9 cellular contexts compared by ENCODE assay signal in genomic region chr12:12613334-12613733, GRCh38. TPM values are rescaled to one million over a fixed set of nuclear protein-coding genes. Genes with fewer than 3 reads are reported as not detected.
DNase-seq lines count a peak whose midpoint lies in the region; ATAC-seq, FAIRE-seq and TF ChIP-seq lines count a peak whose summit lies in the region.
"Had no signal": no experiment of that assay in that cellular context is flagged by ENCODE, and none has a peak within 500 bp of the region (broad histone marks: within the 10 kb centered on the region; RNA-seq: fewer than 3 reads in every experiment).

No MANE protein-coding gene starts in this region.

- no peaks in the 10 kb centered on the region for H3K27me3 Mint-ChIP-seq in stimulated activated naive CD8-positive, alpha-beta T cell treated with anti-CD3 and anti-CD28 coated beads, Interleukin-15, Interleukin-2, amounts not matched to agents 100 ng/mL and 50 ng/mL, for 24 hours
- no peaks in the 10 kb centered on the region for H3K27me3 Mint-ChIP-seq in activated naive CD8-positive, alpha-beta T cell treated with anti-CD3 and anti-CD28 coated beads for 36 hours

- H3K4me3 Mint-ChIP-seq in stimulated activated naive CD8-positive, alpha-beta T cell treated with anti-CD3 and anti-CD28 coated beads, Interleukin-15, Interleukin-2, amounts not matched to agents 100 ng/mL and 50 ng/mL, for 24 hours: peak overlapping the region; percentile 93
- H3K4me3 Mint-ChIP-seq in activated naive CD8-positive, alpha-beta T cell treated with anti-CD3 and anti-CD28 coated beads for 36 hours: peak overlapping the region; percentile 81

- H3K4me1 Mint-ChIP-seq in stimulated activated naive CD8-positive, alpha-beta T cell treated with anti-CD3 and anti-CD28 coated beads, Interleukin-15, Interleukin-2, amounts not matched to agents 100 ng/mL and 50 ng/mL, for 24 hours (ENCODE audit: low read depth): peaks cover 60% of the 10 kb centered on the region
- peaks cover 31% of the 10 kb centered on the region for H3K4me1 Mint-ChIP-seq in activated naive CD8-positive, alpha-beta T cell treated with anti-CD3 and anti-CD28 coated beads for 36 hours

- TF ChIP-seq POLR2A in GM18505 (IDR thresholded peaks at IDR 0.05; ENCODE audit: borderline replicate concordance, extremely low read depth, insufficient read depth, insufficient read length): no peak

- ATAC-seq in stimulated activated naive CD8-positive, alpha-beta T cell treated with anti-CD3 and anti-CD28 coated beads, Interleukin-15, Interleukin-2, amounts not matched to agents 100 U/mL and 50 U/mL, for 24 hours: no peak
- ATAC-seq in GM18505 (IDR thresholded peaks at IDR 0.05; ENCODE audit: unreplicated experiment): no peak

- peak overlapping the region; percentile 90 for H3K27ac Mint-ChIP-seq in stimulated activated naive CD8-positive, alpha-beta T cell treated with anti-CD3 and anti-CD28 coated beads, Interleukin-15, Interleukin-2, amounts not matched to agents 100 ng/mL and 50 ng/mL, for 24 hours
- peak overlapping the region; percentile 89 for H3K27ac Mint-ChIP-seq in activated naive CD8-positive, alpha-beta T cell treated with anti-CD3 and anti-CD28 coated beads for 36 hours

- no peaks in the 10 kb centered on the region for H3K9me3 Mint-ChIP-seq in stimulated activated naive CD8-positive, alpha-beta T cell treated with anti-CD3 and anti-CD28 coated beads, Interleukin-15, Interleukin-2, amounts not matched to agents 100 ng/mL and 50 ng/mL, for 24 hours
- peaks cover 3% of the 10 kb centered on the region for H3K9me3 Mint-ChIP-seq in activated naive CD8-positive, alpha-beta T cell treated with anti-CD3 and anti-CD28 coated beads for 36 hours

- DNase-seq in stimulated activated naive CD8-positive, alpha-beta T cell treated with anti-CD3 and anti-CD28 coated beads, Interleukin-15, Interleukin-2, amounts not matched to agents 100 U/mL and 50 U/mL, for 24 hours: no peak
- DNase-seq in activated naive CD8-positive, alpha-beta T cell treated with anti-CD3 and anti-CD28 coated beads for 36 hours: no peak
- DNase-seq in medulla oblongata (ENCODE audit: extremely low spot score) (peak; percentile 80), OCI-M1 (lab: John Stamatoyannopoulos, UW) (no peak), D721Med (ENCODE audit: insufficient read length, low spot score) (no peak)
- DNase-seq in NK-92 treated with Interleukin-12 subunit alpha and Interleukin-12 subunit beta, amount 100 ng/mL, for 24 hours (lab: John Stamatoyannopoulos, UW): no peak
- DNase-seq: effector CD4-positive, alpha-beta T cell had no signal

- no peak for FAIRE-seq in D721Med (lab: Jason Lieb, UNC)

- no peak for TF ChIP-seq CTCF in D721Med (IDR thresholded peaks at IDR 0.05; ENCODE audit: insufficient read depth, missing control alignments)

- H3K36me3 Mint-ChIP-seq in stimulated activated naive CD8-positive, alpha-beta T cell treated with anti-CD3 and anti-CD28 coated beads, Interleukin-15, Interleukin-2, amounts not matched to agents 100 ng/mL and 50 ng/mL, for 24 hours (ENCODE audit: low read depth): peaks cover 17% of the 10 kb centered on the region
- peaks cover 20% of the 10 kb centered on the region for H3K36me3 Mint-ChIP-seq in activated naive CD8-positive, alpha-beta T cell treated with anti-CD3 and anti-CD28 coated beads for 36 hours

RNA-seq across cellular contexts. Expression of gene CREBL2, which starts 1.7 kb away (rescaled TPM):
- 10 to 100 TPM; 12.5 to 13.9 TPM for total RNA-seq in activated naive CD8-positive, alpha-beta T cell treated with anti-CD3 and anti-CD28 coated beads for 36 hours

RNA-seq across cellular contexts. Expression of gene DUSP16, which starts 50.7 kb away (rescaled TPM):
- total RNA-seq in activated naive CD8-positive, alpha-beta T cell treated with anti-CD3 and anti-CD28 coated beads for 36 hours: 10 to 100 TPM; 21.6 to 24.4 TPM
